ENCODE assay signal across 12 cellular contexts in the genomic region with DNA sequence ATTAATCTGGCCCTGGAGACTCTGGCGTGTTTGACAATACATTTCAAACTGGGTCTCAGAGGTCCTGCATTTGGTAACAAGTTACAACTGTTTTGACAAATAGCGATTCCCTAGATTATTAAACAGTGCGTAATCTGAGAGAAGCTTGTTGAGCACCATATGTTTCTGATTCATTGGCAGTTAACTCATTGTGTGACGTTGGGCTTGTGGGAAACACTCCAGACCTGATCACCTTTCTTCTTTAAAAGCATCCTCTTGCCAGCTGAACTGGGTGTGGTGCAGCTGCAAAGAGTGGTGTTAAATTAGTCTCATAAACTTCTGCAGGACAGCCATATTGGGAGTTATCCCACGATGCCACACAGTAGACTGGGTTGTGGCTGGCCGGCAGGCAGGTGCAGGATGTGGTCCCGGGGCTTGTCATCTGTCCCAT.
DNase-seq lines count a peak whose midpoint lies in the region; ATAC-seq and TF ChIP-seq lines count a peak whose summit lies in the region.
"Had no signal": no experiment of that assay in that cellular context is flagged by ENCODE, and none has a peak within 500 bp of the region (broad histone marks: within the 10 kb centered on the region; RNA-seq: fewer than 3 reads in every experiment).

No MANE protein-coding gene starts in this region.

- H3K36me3 ChIP-seq in BJ (ENCODE audit: control insufficient read depth, insufficient read depth, low read length) (no peaks in the 10 kb centered on the region), mucosa of descending colon (ENCODE audit: low read depth) (no peaks in the 10 kb centered on the region), heart right ventricle (no peaks in the 10 kb centered on the region)
- H3K36me3 ChIP-seq: Peyer's patch had no signal

- no peak overlapping the region for H3K4me3 ChIP-seq in BJ (ENCODE audit: low read depth, low read length)
- H3K4me3 ChIP-seq in WI38 (ENCODE audit: low read depth, low read length): peak overlapping the region; percentile 24; the same call in 1 of the 2 replicates
- no peak overlapping the region for H3K4me3 ChIP-seq in mucosa of descending colon
- H3K4me3 ChIP-seq in heart right ventricle: no peak overlapping the region
- H3K4me3 ChIP-seq: Peyer's patch had no signal

- POLR2A ChIA-PET in BJ (lab: Charles Lee): no interaction called here

- H3K9me3 ChIP-seq in mucosa of descending colon (no peaks in the 10 kb centered on the region), heart right ventricle (no peaks in the 10 kb centered on the region)
- H3K9me3 ChIP-seq: Peyer's patch had no signal

- ATAC-seq in mucosa of descending colon (peak; percentile 76), HG03378 (IDR thresholded peaks at IDR 0.05; ENCODE audit: unreplicated experiment) (no peak), heart right ventricle (no peak), GM19467 (IDR thresholded peaks at IDR 0.05; ENCODE audit: unreplicated experiment) (no peak)

- DNase-seq in BJ (ENCODE audit: low read depth) (peak; percentile 89), LHCN-M2 (ENCODE audit: low read depth) (peak; percentile 53), mucosa of descending colon (peak in 1 of 3 donors; percentile 29), heart right ventricle (no peak)
- no peak for DNase-seq in stimulated activated CD4-positive, alpha-beta T cell treated with anti-CD3 and anti-CD28 coated beads, Interleukin-1b, Interleukin-23, amount 100 ng/mL, for 48 hours
- DNase-seq: activated CD4-positive, alpha-beta T cell treated with anti-CD3 and anti-CD28 coated beads for 48 hours; Peyer's patch; stimulated activated CD4-positive, alpha-beta T cell treated with anti-CD3 and anti-CD28 coated beads, Interleukin-2, amount 100 ng/mL, for 48 hours had no signal

- peak overlapping the region in 3 of 10 donors; percentile 45 to 68 (median 51) for H3K27ac ChIP-seq in heart right ventricle
- H3K27ac ChIP-seq: KMS-11 had no signal

- H3K27me3 ChIP-seq in BJ (ENCODE audit: control insufficient read depth, insufficient read depth, low read length): no peaks in the 10 kb centered on the region
- H3K27me3 ChIP-seq in heart right ventricle: no peaks in the 10 kb centered on the region
- H3K27me3 ChIP-seq: Peyer's patch had no signal

- H3K4me1 ChIP-seq in mucosa of descending colon (ENCODE audit: low read depth) (peaks cover 18% of the 10 kb centered on the region), heart right ventricle (peaks cover 0 to 50% (median 22%) of the 10 kb centered on the region in 9 donors)

- TF ChIP-seq CTCF in BJ (IDR thresholded peaks at IDR 0.05; ENCODE audit: insufficient read depth, low read depth, low read length): no peak
- TF ChIP-seq CTCF in WI38 (IDR thresholded peaks at IDR 0.05; ENCODE audit: low read depth, low read length): no peak
- TF ChIP-seq CTCF in mucosa of descending colon (IDR thresholded peaks at IDR 0.05): no peak
- TF ChIP-seq CTCF in heart right ventricle (IDR thresholded peaks at IDR 0.05): no peak

- 66 to 73% methylated on average over 7 of the region's 7 CpGs for WGBS in heart right ventricle, 2 donors

- CTCF ChIA-PET in BJ (lab: Yijun Ruan, JAX): interaction anchor here (0.8 to 1.4 kb wide), 3 partner anchors 17 to 708 kb away, joined by 3 to 4 read pairs (median 3); no protein-coding TSS in a partner anchor

- intact Hi-C loops in mucosa of descending colon (cut with DNase I, micrococcal nuclease): no loop called here
- intact Hi-C loops in heart right ventricle (cut with DNase I): loop anchor here in 3 of 10 donors (10.0 kb wide), 2 partner anchors 121 to 241 kb away; no protein-coding TSS in a partner anchor

Comparison
In these comparisons a context has a peak if more than half of its experiments do, and no peak if none do; other contexts are left out.
1. DNase-seq: peak in BJ (single experiment) and LHCN-M2 (single experiment); none in heart right ventricle (0 of 2) and stimulated activated CD4-positive, alpha-beta T cell treated with anti-CD3 and anti-CD28 coated beads, Interleukin-1b, Interleukin-23, amount 100 ng/mL, for 48 hours (single experiment).